ENCODE assay signal across 8 cellular contexts in the genomic region with DNA sequence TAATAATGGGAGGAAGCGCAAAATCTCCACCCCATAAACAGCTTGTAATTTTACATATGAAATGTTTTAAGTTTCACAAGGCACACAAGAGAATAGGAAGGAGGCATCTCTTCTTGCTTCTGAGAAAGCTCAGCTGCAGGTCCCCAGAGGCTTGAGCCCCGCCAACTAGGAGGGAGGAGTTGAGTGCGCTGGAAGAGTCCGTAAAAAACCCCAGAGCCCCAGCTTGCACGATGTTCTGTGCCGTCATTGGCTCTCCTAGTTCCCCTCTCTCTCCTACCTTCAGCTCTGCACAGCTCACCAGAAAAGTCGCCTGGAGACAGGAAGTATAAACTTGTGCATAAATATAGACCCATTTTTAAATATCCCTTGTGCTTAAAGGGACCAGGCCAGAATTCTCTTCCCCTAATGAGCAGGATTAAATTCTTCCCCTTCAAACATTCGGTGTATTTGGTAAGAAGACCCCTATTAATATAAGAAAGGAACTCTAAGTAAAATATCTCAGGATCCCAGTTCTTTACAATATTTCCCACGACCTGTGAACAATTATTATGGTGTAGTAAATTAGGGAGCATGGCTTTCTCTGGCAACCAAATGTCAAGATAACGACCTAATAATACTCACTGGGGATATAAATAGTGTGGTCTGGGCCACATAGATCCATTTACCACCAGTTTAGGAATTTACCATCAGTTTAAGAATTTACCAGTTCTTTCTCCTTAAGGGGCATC. TPM values are rescaled to one million over a fixed set of nuclear protein-coding genes. Genes with fewer than 3 reads are reported as not detected.
DNase-seq lines count a peak whose midpoint lies in the region; ATAC-seq and TF ChIP-seq lines count a peak whose summit lies in the region.

No MANE protein-coding gene starts in this region.

- intact Hi-C loops in vagina (cut with DNase I) = no loop called here

- peaks cover 45% of the 10 kb centered on the region for H3K4me1 ChIP-seq in vagina

- TF ChIP-seq POLR2A in vagina (IDR thresholded peaks at IDR 0.05) = no peak

- no peaks in the 10 kb centered on the region for H3K9me3 ChIP-seq in vagina

- H3K27me3 ChIP-seq in vagina = no peaks in the 10 kb centered on the region

- DNase-seq in GDM1 (lab: John Stamatoyannopoulos, UW) (peak; percentile 76), Kasumi-1 (lab: John Stamatoyannopoulos, UW) (peak; percentile 98 to 99), fibroblast of gingiva (ENCODE audit: low read depth) (peak; percentile 91), pons (ENCODE audit: low spot score) (peak; percentile 73), vagina (ENCODE audit: extremely low spot score in 2 of 2) (peak in 1 of 2 donors; percentile 95), NCI-H345 (lab: John Stamatoyannopoulos, UW) (no peak)
- peak; percentile 80 for DNase-seq in activated CD8-positive, alpha-beta memory T cell treated with anti-CD3 and anti-CD28 coated beads for 24 hours

- H3K36me3 ChIP-seq in vagina = no peaks in the 10 kb centered on the region

- ATAC-seq in GM21619 (IDR thresholded peaks at IDR 0.05; ENCODE audit: unreplicated experiment) = peak; percentile 98

- peak overlapping the region; percentile 71 for H3K27ac ChIP-seq in vagina

- H3K4me3 ChIP-seq in vagina = peak overlapping the region in 1 of 2 donors; percentile 3

- TF ChIP-seq CTCF in vagina (IDR thresholded peaks at IDR 0.05) = no peak

RNA-seq across cellular contexts. Expression of a gene that starts 13.7 kb away (rescaled TPM):
- total RNA-seq in vagina = 63.3 TPM
